8 cellular contexts compared by ENCODE assay signal in the genomic region with DNA sequence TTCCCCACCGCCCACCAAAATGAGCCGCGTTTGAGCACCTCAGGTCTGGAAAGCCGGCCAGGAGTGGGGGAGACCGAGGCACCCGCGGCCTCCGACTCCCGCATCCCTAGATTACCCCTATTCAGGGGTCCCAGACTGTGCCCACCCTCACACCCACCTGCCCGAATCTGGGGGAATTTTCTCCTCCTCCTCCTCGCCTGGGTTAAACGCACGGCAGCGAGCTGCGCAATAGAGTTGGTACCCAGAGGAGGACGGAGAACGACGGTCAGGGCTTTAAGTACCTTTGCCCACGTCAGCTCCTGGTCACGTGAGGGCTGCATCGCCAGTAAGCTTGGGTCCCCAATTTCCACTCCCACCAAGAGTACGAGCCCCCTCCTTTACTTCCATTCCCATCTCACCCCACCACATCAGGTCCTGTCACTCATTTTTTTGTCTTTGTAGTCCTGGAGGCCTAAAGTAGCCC. TPM values are rescaled to one million over a fixed set of nuclear protein-coding genes. Genes with fewer than 3 reads are reported as not detected.
DNase-seq lines count a peak whose midpoint lies in the region; ATAC-seq, FAIRE-seq and TF ChIP-seq lines count a peak whose summit lies in the region.

A gene (minus strand): TSS at position 250 of the 463 bp plus-strand sequence. CDS start 2,262 bp downstream, outside the sequence.

- H3K18ac ChIP-seq in H1 (ENCODE audit: extremely low read depth, low read length) = peak within 1 kb of the TSS; percentile 78

- H3K4me1 Mint-ChIP-seq in activated CD4-positive, alpha-beta T cell treated with anti-CD3 and anti-CD28 coated beads, Interleukin-2, amount 10 ng/mL, durations not matched to agents 24 days and 14 days = peaks cover 19% of the 10 kb centered on the region

- H3K56ac ChIP-seq in H1 (replicated peaks; ENCODE audit: insufficient read length, low read depth, low read length) = peak within 1 kb of the TSS; percentile 16

- H3K9ac ChIP-seq in H1 (replicated peaks in 1 of 4; ENCODE audit: extremely low read depth in 1 of 4, low read depth in 3 of 4, low read length in 3 of 4) (peak within 1 kb of the TSS; percentile 13 to 89 (median 68)), stomach smooth muscle (ENCODE audit: low read length in 2 of 2) (peak within 1 kb of the TSS; percentile 60 to 73)

- intact Hi-C loops in activated CD4-positive, alpha-beta T cell treated with anti-CD3 and anti-CD28 coated beads, Interleukin-2, amount 10 ng/mL, durations not matched to agents 24 days and 14 days (cut with micrococcal nuclease) = no loop called here

- H2AK5ac ChIP-seq in H1 (ENCODE audit: low read depth, low read length) = no peak within 1 kb of the TSS

- no peak for TF ChIP-seq CTCF in RWPE2 (IDR thresholded peaks at IDR 0.05; ENCODE audit: poor library complexity, severe bottlenecking)
- no peak for TF ChIP-seq CTCF in H1 (IDR thresholded peaks at IDR 0.05; ENCODE audit: control extremely low read depth in 1 of 3, insufficient read depth in 1 of 3, low read depth in 1 of 3, low read length in 3 of 3)

- H2BK5ac ChIP-seq in H1 (ENCODE audit: low read depth, low read length) = no peak within 1 kb of the TSS; the same call in 1 of the 2 replicates

- H4K5ac ChIP-seq in H1 (ENCODE audit: insufficient read length, low read depth, low read length) = peak within 1 kb of the TSS; percentile 60

- no peaks in the 10 kb centered on the region for H4K20me1 ChIP-seq in H1 (replicated peaks in 1 of 2; ENCODE audit: control insufficient read depth in 1 of 2, insufficient read depth in 2 of 2, low read length in 2 of 2)

- H3K9me3 Mint-ChIP-seq in activated CD4-positive, alpha-beta T cell treated with anti-CD3 and anti-CD28 coated beads, Interleukin-2, amount 10 ng/mL, durations not matched to agents 24 days and 14 days = no peaks in the 10 kb centered on the region

- H3K23me2 ChIP-seq in H1 (ENCODE audit: low read depth, low read length) = no peaks in the 10 kb centered on the region

- peak; percentile 98 for FAIRE-seq in H1 (lab: Jason Lieb, UNC)

- H3K9me3 ChIP-seq in RWPE2 (ENCODE audit: severe bottlenecking) (no peaks in the 10 kb centered on the region), H1 (ENCODE audit: insufficient read depth in 2 of 2, low read depth in 1 of 2, low read length in 1 of 2) (no peaks in the 10 kb centered on the region), stomach smooth muscle (ENCODE audit: control insufficient read depth in 2 of 2, low read length in 2 of 2) (no peaks in the 10 kb centered on the region)

- H4K91ac ChIP-seq in H1 (replicated peaks; ENCODE audit: insufficient read length, low read length) = no peak within 1 kb of the TSS

- no peak for TF ChIP-seq RAD21 in H1 (IDR thresholded peaks at IDR 0.05 in 1 of 2, conservative IDR thresholded peaks at IDR 0.05 in 1 of 2; ENCODE audit: low read depth in 2 of 2, low read length in 2 of 2)

- H3K27me3 ChIP-seq in RWPE2 (ENCODE audit: insufficient read depth, poor library complexity, severe bottlenecking) (no peaks in the 10 kb centered on the region), H1 (replicated peaks in 1 of 4; ENCODE audit: control insufficient read depth in 3 of 4, extremely low read depth in 1 of 4, insufficient read depth in 3 of 4, low read length in 3 of 4) (no peaks in the 10 kb centered on the region), stomach smooth muscle (ENCODE audit: control insufficient read depth in 1 of 2, insufficient read depth in 2 of 2, low read length in 2 of 2) (peaks cover 0 to 13% of the 10 kb centered on the region in 2 donors)

- H2BK120ac ChIP-seq in H1 (replicated peaks; ENCODE audit: low read depth, low read length) = no peak within 1 kb of the TSS

- peak within 1 kb of the TSS; percentile 68 to 91 for H3K4me2 ChIP-seq in H1 (ENCODE audit: insufficient read depth in 1 of 2, low read depth in 2 of 2, low read length in 2 of 2)

- peak within 1 kb of the TSS; percentile 69 for H4K8ac ChIP-seq in H1 (ENCODE audit: extremely low read depth, insufficient read depth, low read length)

- H3K36me3 Mint-ChIP-seq in activated CD4-positive, alpha-beta T cell treated with anti-CD3 and anti-CD28 coated beads, Interleukin-2, amount 10 ng/mL, durations not matched to agents 24 days and 14 days (ENCODE audit: low read depth) = no peaks in the 10 kb centered on the region

- no peak within 1 kb of the TSS for H3K4ac ChIP-seq in H1 (replicated peaks; ENCODE audit: insufficient read length, low read depth, low read length)

- no peak within 1 kb of the TSS for H3K14ac ChIP-seq in H1 (ENCODE audit: insufficient read length)

- H3K36me3 ChIP-seq in RWPE2 (ENCODE audit: low read depth) (no peaks in the 10 kb centered on the region), H1 (ENCODE audit: control insufficient read depth in 2 of 4, insufficient read depth in 4 of 4, low read length in 3 of 4) (peaks cover 3 to 18% (median 8%) of the 10 kb centered on the region in 4 experiments; a peak in 6 of 8 replicates), stomach smooth muscle (ENCODE audit: control insufficient read depth in 2 of 2, insufficient read depth in 2 of 2, low read length in 2 of 2) (no peaks in the 10 kb centered on the region)

- no peak for DNase-seq in activated CD4-positive, alpha-beta T cell treated with anti-CD3 and anti-CD28 coated beads, Interleukin-2, amount 10 ng/mL, durations not matched to agents 24 days and 14 days
- no peak for DNase-seq in activated CD4-positive, alpha-beta T cell treated with anti-CD3 and anti-CD28 coated beads, Interleukin-2, amount 50 U/mL, for 48 hours
- DNase-seq in RWPE2 (ENCODE audit: low spot score) (no peak), H1 (ENCODE audit: low read depth in 1 of 2, low spot score in 2 of 2) (peak in 1 of 2 experiments; percentile 52), lung microvascular endothelial cell (ENCODE audit: low read depth in 2 of 2) (peak; percentile 43 to 74)

- no peak within 1 kb of the TSS for H3K23ac ChIP-seq in H1 (ENCODE audit: insufficient read length)

- H2BK12ac ChIP-seq in H1 (ENCODE audit: low read depth, low read length) = no peak within 1 kb of the TSS

- H3K27me3 Mint-ChIP-seq in activated CD4-positive, alpha-beta T cell treated with anti-CD3 and anti-CD28 coated beads, Interleukin-2, amount 10 ng/mL, durations not matched to agents 24 days and 14 days = peaks cover 10% of the 10 kb centered on the region

- peak within 1 kb of the TSS; percentile 15 for H3K27ac Mint-ChIP-seq in activated CD4-positive, alpha-beta T cell treated with anti-CD3 and anti-CD28 coated beads, Interleukin-2, amount 10 ng/mL, durations not matched to agents 24 days and 14 days

- peak within 1 kb of the TSS; percentile 57; the same call in 1 of the 2 replicates for H2AFZ ChIP-seq in H1 (ENCODE audit: low read length)

- ATAC-seq in HG03175 (IDR thresholded peaks at IDR 0.05; ENCODE audit: unreplicated experiment) = peak; percentile 65
- ATAC-seq in RWPE2 (ENCODE audit: low read depth) = peak; percentile 50; the same call in 2 of the 3 replicates
- no peak for ATAC-seq in HG03045 (IDR thresholded peaks at IDR 0.05; ENCODE audit: unreplicated experiment)

- POLR2A ChIA-PET in H1 (lab: Charles Lee; ENCODE audit: partially characterized antibody) = interaction anchor here (0.6 to 1.7 kb wide), 8 partner anchors 10 to 269 kb away, joined by 3 to 5 read pairs (median 3); a partner anchor contains a TSS

- H2BK15ac ChIP-seq in H1 (ENCODE audit: low read length) = no peak within 1 kb of the TSS

- H3K4me3 ChIP-seq in RWPE2 (ENCODE audit: severe bottlenecking) (peak within 1 kb of the TSS; percentile 37), H1 (ENCODE audit: extremely low read depth in 1 of 4, insufficient read depth in 2 of 4, low read depth in 3 of 4, low read length in 4 of 4) (peak within 1 kb of the TSS; percentile 65 to 87 (median 76)), stomach smooth muscle (ENCODE audit: low read length in 2 of 2) (peak within 1 kb of the TSS; percentile 80 to 91)

- H3K79me2 ChIP-seq in H1 (ENCODE audit: control insufficient read depth in 1 of 2, insufficient read depth in 2 of 2, low read length in 2 of 2) = no peaks in the 10 kb centered on the region

- H2BK20ac ChIP-seq in H1 (ENCODE audit: low read length) = no peak within 1 kb of the TSS

- no peak for TF ChIP-seq EP300 in H1 (IDR thresholded peaks at IDR 0.05; ENCODE audit: borderline replicate concordance in 1 of 2, low read depth in 2 of 2, low read length in 2 of 2)

- H3K27ac ChIP-seq in RWPE2 (ENCODE audit: poor library complexity, severe bottlenecking) (no peak within 1 kb of the TSS), H1 (ENCODE audit: low read depth, low read length) (peak within 1 kb of the TSS; percentile 84), stomach smooth muscle (ENCODE audit: low read length) (peak within 1 kb of the TSS; percentile 60)

- H3K4me1 ChIP-seq in RWPE2 (ENCODE audit: insufficient read depth, poor library complexity, severe bottlenecking) = no peaks in the 10 kb centered on the region
- H3K4me1 ChIP-seq in H1 (replicated peaks in 1 of 4; ENCODE audit: control insufficient read depth in 3 of 4, insufficient read depth in 4 of 4, low read length in 3 of 4) = peaks cover 0 to 4% (median 1%) of the 10 kb centered on the region in 4 experiments; a peak in 2 of 7 replicates
- peaks cover 10% of the 10 kb centered on the region for H3K4me1 ChIP-seq in stomach smooth muscle (ENCODE audit: control insufficient read depth, insufficient read depth, low read length)

- H3K79me1 ChIP-seq in H1 (ENCODE audit: low read depth, low read length) = no peaks in the 10 kb centered on the region; the same call in 1 of the 2 replicates

- 0% methylated on average over 8 of the region's 22 CpGs; no CpG with 5 or more reads in 1 of the 2 experiments for WGBS in H1 (ENCODE audit: extremely low coverage in 1 of 2, insufficient coverage in 1 of 2, insufficient read length in 1 of 2, insufficient replicate concordance in 2 of 2, low coverage in 1 of 2, low lambda C conversion rate in 2 of 2, missing lambda C conversion rate in 1 of 2), 2 experiments

- H3K4me3 Mint-ChIP-seq in activated CD4-positive, alpha-beta T cell treated with anti-CD3 and anti-CD28 coated beads, Interleukin-2, amount 10 ng/mL, durations not matched to agents 24 days and 14 days = peak within 1 kb of the TSS; percentile 85

- peak; percentile 86 to 95 for TF ChIP-seq POLR2A in H1 (IDR thresholded peaks at IDR 0.05; ENCODE audit: control extremely low read depth in 1 of 2, low read depth in 2 of 2, low read length in 2 of 2)

- CTCF ChIA-PET in H1 (lab: Charles Lee; ENCODE audit: partially characterized antibody) = no interaction called here

RNA-seq across cellular contexts. Expression of the gene that starts here (rescaled TPM):
- total RNA-seq in activated CD4-positive, alpha-beta T cell treated with anti-CD3 and anti-CD28 coated beads, Interleukin-2, amount 10 ng/mL, durations not matched to agents 24 days and 14 days = 5.2 and 5.6 TPM in 2 replicates
- total RNA-seq in H1 (2021; fragmentation: NEBNext Ultra II Directional; extraction: Animal tissue kit (Norgen Biotek cat#: 25700)) = 110 and 113 TPM in 2 replicates
- 39.7 and 39.9 TPM in 2 replicates for polyA plus RNA-seq in H1 (2011; rRNA removed)
- polyA plus RNA-seq in H1 (2011; cell fraction: cytosol; rRNA removed) = 61.2 TPM
- polyA plus RNA-seq in H1 (2011; cell fraction: nucleus; rRNA removed) = 121 TPM
- polyA plus RNA-seq in H1 (2012, experiment 1 of 2) = 93.8 to 114 TPM (median 106 TPM) in 4 replicates
- polyA plus RNA-seq in H1 (2012, experiment 2 of 2) = 37.6 TPM
- 69.2 TPM for polyA plus RNA-seq in H1 (2013, experiment 1 of 2)
- polyA plus RNA-seq in H1 (2013, experiment 2 of 2) = 70.1 TPM
- 87.8 and 104 TPM in 2 replicates for polyA minus RNA-seq in H1 (2011; rRNA and poly(A)+ RNA removed)
- polyA minus RNA-seq in H1 (2011; cell fraction: cytosol; rRNA and poly(A)+ RNA removed) = 38.1 TPM
- polyA minus RNA-seq in H1 (2011; cell fraction: nucleus; rRNA and poly(A)+ RNA removed) = 35.1 TPM
- total RNA-seq in lung microvascular endothelial cell = 37.7 and 58.9 TPM in 2 replicates

Comparison
In these comparisons a context has a peak if more than half of its experiments do, and no peak if none do; other contexts are left out.
1. DNase-seq: peak in lung microvascular endothelial cell (2 of 2); none in activated CD4-positive, alpha-beta T cell treated with anti-CD3 and anti-CD28 coated beads, Interleukin-2, amount 10 ng/mL, durations not matched to agents 24 days and 14 days (single experiment), activated CD4-positive, alpha-beta T cell treated with anti-CD3 and anti-CD28 coated beads, Interleukin-2, amount 50 U/mL, for 48 hours (0 of 2) and RWPE2 (single experiment).
2. Peak in every context shown above with its lines, with median percentiles within 50 percentile points of each other: H3K4me3 ChIP-seq.